31 cellular contexts compared by ENCODE assay signal in genomic region chr2:120926463-120927165, GRCh38.
DNase-seq lines count a peak whose midpoint lies in the region; ATAC-seq and TF ChIP-seq lines count a peak whose summit lies in the region.
"Had no signal": no experiment of that assay in that cellular context is flagged by ENCODE, and none has a peak within 500 bp of the region (broad histone marks: within the 10 kb centered on the region; RNA-seq: fewer than 3 reads in every experiment).

No MANE protein-coding gene starts in this region.

- H3K36me3 ChIP-seq in MG63 (peaks cover 2% of the 10 kb centered on the region; the same call in 1 of the 2 replicates), osteoblast (ENCODE audit: insufficient read depth, low read length) (peaks cover 25% of the 10 kb centered on the region)
- H3K36me3 ChIP-seq: pancreas had no signal

- no peak overlapping the region for H3K4me2 ChIP-seq in osteoblast (ENCODE audit: insufficient read depth, low read length)
- H3K4me2 ChIP-seq: PC-9 had no signal

- H3K9me3 ChIP-seq in MG63, result no peaks in the 10 kb centered on the region
- H3K9me3 ChIP-seq in osteoblast (ENCODE audit: low read depth, low read length), result no peaks in the 10 kb centered on the region
- H3K9me3 ChIP-seq: pancreas had no signal

- ATAC-seq in esophagus mucosa (peak; percentile 50), GM21723 (IDR thresholded peaks at IDR 0.05; ENCODE audit: unreplicated experiment) (no peak), GM19035 (IDR thresholded peaks at IDR 0.05; ENCODE audit: unreplicated experiment) (no peak), GM19455 (IDR thresholded peaks at IDR 0.05; ENCODE audit: unreplicated experiment) (no peak)
- ATAC-seq: natural killer cell; pancreas; stimulated activated naive CD8-positive, alpha-beta T cell treated with anti-CD3 and anti-CD28 coated beads, Interleukin-15, amount 100 ng/mL, for 72 hours had no signal

- H3K27me3 ChIP-seq in MG63 (no peaks in the 10 kb centered on the region), osteoblast (ENCODE audit: insufficient read depth, low read length) (no peaks in the 10 kb centered on the region)
- H3K27me3 ChIP-seq: pancreas, tibial nerve had no signal

- peak overlapping the region; percentile 15 for H3K27ac ChIP-seq in osteoblast (ENCODE audit: low read depth, low read length)
- H3K27ac ChIP-seq: pancreas, PC-9, skin epidermis, tibial nerve had no signal

- peaks cover 49% of the 10 kb centered on the region for H3K79me2 ChIP-seq in osteoblast (ENCODE audit: insufficient read depth, low read length)

- peaks cover 29% of the 10 kb centered on the region for H3K4me1 ChIP-seq in osteoblast (ENCODE audit: insufficient read depth, low read length)
- H3K4me1 ChIP-seq: pancreas had no signal

- H3K4me3 ChIP-seq in MG63, result no peak overlapping the region
- H3K4me3 ChIP-seq in osteoblast (ENCODE audit: insufficient read depth, low read length), result no peak overlapping the region
- H3K4me3 ChIP-seq: pancreas, PC-9, skin epidermis, tibial nerve had no signal

- H2AFZ ChIP-seq in osteoblast (ENCODE audit: low read length), result no peak overlapping the region
- H2AFZ ChIP-seq: PC-9 had no signal

- DNase-seq in EL (peak; percentile 71), MG63 (peak; percentile 28), osteoblast (ENCODE audit: insufficient read length, low spot score, missing footprints) (peak; percentile 83), DMS79 treated with DMSO at 0.1 percent for 48 hours (lab: John Stamatoyannopoulos, UW) (no peak)
- DNase-seq: activated CD4-positive, alpha-beta T cell treated with anti-CD3 and anti-CD28 coated beads, Interleukin-2, amount 10 ng/mL, durations not matched to agents 7 days and 5 days; activated gamma-delta T cell; activated naive CD8-positive, alpha-beta T cell treated with anti-CD3 and anti-CD28 coated beads, Interleukin-2, amount 10 ng/mL, durations not matched to agents 7 days and 5 days; activated T-cell treated with anti-CD3 and anti-CD28 coated beads, Interleukin-2, amount 50 U/mL, for 24 hours; C1 segment of cervical spinal cord; Calu3; DND-41; KG1; natural killer cell; NCI-H146; NCI-H2171; NCI-H524; NK-92 treated with Interleukin-12 subunit alpha and Interleukin-12 subunit beta, amount 100 ng/mL, for 24 hours; pancreas; PC-9; retina; SHP77; stimulated activated CD4-positive, alpha-beta T cell treated with anti-CD3 and anti-CD28 coated beads, Interleukin-1b, Interleukin-23, amount 100 ng/mL, for 48 hours; stimulated activated CD8-positive, alpha-beta memory T cell treated with anti-CD3 and anti-CD28 coated beads, Interleukin-4, amount 100 ng/mL, for 48 hours; stimulated activated naive CD8-positive, alpha-beta T cell treated with anti-CD3 and anti-CD28 coated beads, Interleukin-15, amount 100 ng/mL, for 72 hours; T-helper 9 cell had no signal

- no peak for TF ChIP-seq CTCF in osteoblast (IDR thresholded peaks at IDR 0.05; ENCODE audit: extremely low read depth, low read depth, low read length)

- H4K20me1 ChIP-seq in osteoblast (ENCODE audit: insufficient read depth, low read length), result no peaks in the 10 kb centered on the region
